8 cellular contexts compared by ENCODE assay signal in genomic region chr17:31509095-31509804, GRCh38.
DNase-seq lines count a peak whose midpoint lies in the region; ATAC-seq and TF ChIP-seq lines count a peak whose summit lies in the region.

No MANE protein-coding gene starts in this region.

- BruUV-seq in PC-9 (replicated peaks; lab: Mats Ljungman, UMichigan): no TSS peak

- H3K36me3 Mint-ChIP-seq in stimulated activated naive CD8-positive, alpha-beta T cell treated with anti-CD3 and anti-CD28 coated beads, Interleukin-15, Interleukin-2, amounts not matched to agents 100 ng/mL and 50 ng/mL, for 24 hours (ENCODE audit: low read depth): no peaks in the 10 kb centered on the region

- H3K9me2 ChIP-seq in PC-9 (ENCODE audit: insufficient read depth): no peaks in the 10 kb centered on the region

- no peaks in the 10 kb centered on the region for H3K36me3 ChIP-seq in KOPT-K1 (ENCODE audit: insufficient read depth, low read length)
- H3K36me3 ChIP-seq in effector memory CD4-positive, alpha-beta T cell (ENCODE audit: control insufficient read depth, insufficient read depth, low read length): no peaks in the 10 kb centered on the region
- no peaks in the 10 kb centered on the region for H3K36me3 ChIP-seq in PC-9 (ENCODE audit: low read depth)

- H2AFZ ChIP-seq in PC-9: no peak overlapping the region

- H3K27me3 Mint-ChIP-seq in stimulated activated naive CD8-positive, alpha-beta T cell treated with anti-CD3 and anti-CD28 coated beads, Interleukin-15, Interleukin-2, amounts not matched to agents 100 ng/mL and 50 ng/mL, for 24 hours: no peaks in the 10 kb centered on the region

- no peak for TF ChIP-seq CTCF in PC-9 (conservative IDR thresholded peaks at IDR 0.05)

- H3K27ac ChIP-seq in KOPT-K1 (ENCODE audit: low read depth, low read length, poor library complexity, severe bottlenecking): peak overlapping the region; percentile 58
- peak overlapping the region; percentile 74 for H3K27ac ChIP-seq in effector memory CD4-positive, alpha-beta T cell (ENCODE audit: insufficient read depth, low read length, poor library complexity, severe bottlenecking)
- no peak overlapping the region for H3K27ac ChIP-seq in PC-9

- POLR2A ChIA-PET in PC-9 (lab: Charles Lee; ENCODE audit: unreplicated experiment): no interaction called here

- peak overlapping the region; percentile 99 for H3K27ac Mint-ChIP-seq in stimulated activated naive CD8-positive, alpha-beta T cell treated with anti-CD3 and anti-CD28 coated beads, Interleukin-15, Interleukin-2, amounts not matched to agents 100 ng/mL and 50 ng/mL, for 24 hours

- no peak for DNase-seq in effector memory CD4-positive, alpha-beta T cell
- DNase-seq in SK-N-DZ (ENCODE audit: low spot score) (no peak), NAMALWA (ENCODE audit: low spot score) (no peak), PC-9 (no peak), head of caudate nucleus (no peak)

- no peak overlapping the region for H3K4me2 ChIP-seq in PC-9

- peak; percentile 13 for ATAC-seq in GM21423 (IDR thresholded peaks at IDR 0.05; ENCODE audit: unreplicated experiment)

- no peaks in the 10 kb centered on the region for H3K27me3 ChIP-seq in effector memory CD4-positive, alpha-beta T cell (replicated peaks; ENCODE audit: control insufficient read depth, insufficient read depth, low read length, poor library complexity, severe bottlenecking)
- H3K27me3 ChIP-seq in PC-9 (ENCODE audit: insufficient read depth, low read depth): no peaks in the 10 kb centered on the region

- peaks cover 10% of the 10 kb centered on the region; the same call in 1 of the 2 replicates for H3F3A ChIP-seq in PC-9 (ENCODE audit: insufficient read depth, low read depth)

- H3K4me1 ChIP-seq in effector memory CD4-positive, alpha-beta T cell (ENCODE audit: control insufficient read depth, insufficient read depth, low read length, poor library complexity, severe bottlenecking): peaks cover 40% of the 10 kb centered on the region
- H3K4me1 ChIP-seq in PC-9 (replicated peaks; ENCODE audit: insufficient read depth): no peaks in the 10 kb centered on the region

- CTCF ChIA-PET in PC-9 (lab: Charles Lee): no interaction called here

- H3K79me2 ChIP-seq in PC-9 (ENCODE audit: low read depth): peaks cover 22% of the 10 kb centered on the region

- H3K9me3 ChIP-seq in KOPT-K1 (ENCODE audit: insufficient read depth, low read length, poor library complexity, severe bottlenecking) (no peaks in the 10 kb centered on the region), PC-9 (ENCODE audit: insufficient read depth, low read depth) (no peaks in the 10 kb centered on the region)
- no peaks in the 10 kb centered on the region for H3K9me3 ChIP-seq in effector memory CD4-positive, alpha-beta T cell (ENCODE audit: control insufficient read depth, low read length)

- peak overlapping the region; percentile 89 for H3K4me3 Mint-ChIP-seq in stimulated activated naive CD8-positive, alpha-beta T cell treated with anti-CD3 and anti-CD28 coated beads, Interleukin-15, Interleukin-2, amounts not matched to agents 100 ng/mL and 50 ng/mL, for 24 hours

- peak overlapping the region; percentile 31 for H3K4me3 ChIP-seq in effector memory CD4-positive, alpha-beta T cell (ENCODE audit: insufficient read depth, low read depth, low read length, poor library complexity, severe bottlenecking)
- no peak overlapping the region for H3K4me3 ChIP-seq in PC-9

- H4K20me1 ChIP-seq in PC-9 (ENCODE audit: insufficient read depth): peaks cover 5% of the 10 kb centered on the region

- peaks cover 68% of the 10 kb centered on the region for H3K4me1 Mint-ChIP-seq in stimulated activated naive CD8-positive, alpha-beta T cell treated with anti-CD3 and anti-CD28 coated beads, Interleukin-15, Interleukin-2, amounts not matched to agents 100 ng/mL and 50 ng/mL, for 24 hours (ENCODE audit: low read depth)

- intact Hi-C loops in PC-9 (cut with micrococcal nuclease; ENCODE audit: unreplicated experiment) (no loop called here), head of caudate nucleus (cut with DNase I) (no loop called here)

- H3K9me3 Mint-ChIP-seq in stimulated activated naive CD8-positive, alpha-beta T cell treated with anti-CD3 and anti-CD28 coated beads, Interleukin-15, Interleukin-2, amounts not matched to agents 100 ng/mL and 50 ng/mL, for 24 hours: no peaks in the 10 kb centered on the region
